ENCODE assay signal across 15 cellular contexts in genomic region chr2:216071452-216071851, GRCh38. TPM values are rescaled to one million over a fixed set of nuclear protein-coding genes. Genes with fewer than 3 reads are reported as not detected.
DNase-seq lines count a peak whose midpoint lies in the region; ATAC-seq and TF ChIP-seq lines count a peak whose summit lies in the region.
"Had no signal": no experiment of that assay in that cellular context is flagged by ENCODE, and none has a peak within 500 bp of the region (broad histone marks: within the 10 kb centered on the region; RNA-seq: fewer than 3 reads in every experiment).

No MANE protein-coding gene starts in this region.

- H3K27ac Mint-ChIP-seq in T-helper 17 cell (peak overlapping the region; percentile 56), osteocyte (ENCODE audit: unreplicated experiment) (no peak overlapping the region)

- no peak for DNase-seq in T-helper 17 cell
- peak; percentile 62 for DNase-seq in choroid plexus epithelial cell (ENCODE audit: low read depth)
- DNase-seq in left lung, result no peak
- no peak for DNase-seq in effector CD8-positive, alpha-beta T cell (lab: John Stamatoyannopoulos, UW)
- DNase-seq in OCI-M1 (lab: John Stamatoyannopoulos, UW), result no peak
- DNase-seq in osteocyte (ENCODE audit: extremely low spot score, unreplicated experiment), result no peak
- DNase-seq in SJCRH30, result no peak
- DNase-seq: AML-193; Caco-2; CD8-positive, alpha-beta memory T cell; DMS53; GM23248 had no signal

- H3K4me3 Mint-ChIP-seq in T-helper 17 cell, result no peak overlapping the region
- H3K4me3 Mint-ChIP-seq in osteocyte (ENCODE audit: unreplicated experiment), result no peak overlapping the region
- H3K4me3 Mint-ChIP-seq: CD8-positive, alpha-beta memory T cell had no signal

- no peak for TF ChIP-seq CTCF in choroid plexus epithelial cell (conservative IDR thresholded peaks at IDR 0.05; ENCODE audit: low read depth, low read length)
- no peak for TF ChIP-seq CTCF in left lung (IDR thresholded peaks at IDR 0.05)
- TF ChIP-seq CTCF in osteocyte (IDR thresholded peaks at IDR 0.05), result no peak

- H3K9me3 ChIP-seq in T-helper 17 cell (ENCODE audit: control insufficient read depth, low read length, poor library complexity, severe bottlenecking) (no peaks in the 10 kb centered on the region), left lung (no peaks in the 10 kb centered on the region), SJCRH30 (replicated peaks) (no peaks in the 10 kb centered on the region)
- H3K9me3 ChIP-seq: BLaER1, Caco-2 had no signal

- H3K36me3 ChIP-seq in left lung (no peaks in the 10 kb centered on the region), SJCRH30 (no peaks in the 10 kb centered on the region; the same call in 1 of the 2 replicates)
- H3K36me3 ChIP-seq: BLaER1 had no signal

- H3K4me1 ChIP-seq in left lung (peaks cover 0 to 3% of the 10 kb centered on the region in 2 donors), SJCRH30 (no peaks in the 10 kb centered on the region)

- H3K9me3 Mint-ChIP-seq in osteocyte (ENCODE audit: unreplicated experiment), result no peaks in the 10 kb centered on the region
- H3K9me3 Mint-ChIP-seq: CD8-positive, alpha-beta memory T cell had no signal

- intact Hi-C loops in left lung (cut with DNase I), result no loop called here

- H3K4me3 ChIP-seq in choroid plexus epithelial cell (ENCODE audit: low read depth, low read length) (no peak overlapping the region), left lung (no peak overlapping the region), SJCRH30 (no peak overlapping the region)
- H3K4me3 ChIP-seq: BLaER1, GM23248 had no signal

- H3K27me3 Mint-ChIP-seq in T-helper 17 cell (no peaks in the 10 kb centered on the region), osteocyte (ENCODE audit: unreplicated experiment) (no peaks in the 10 kb centered on the region)
- H3K27me3 Mint-ChIP-seq: CD8-positive, alpha-beta memory T cell had no signal

- H3K27ac ChIP-seq in left lung (no peak overlapping the region), SJCRH30 (no peak overlapping the region)
- H3K27ac ChIP-seq: BLaER1, GM23248, HL-60 had no signal

- no peak for ATAC-seq in T-helper 17 cell
- peak; percentile 56 for ATAC-seq in left lung
- ATAC-seq: HCT116 had no signal

- H3K27me3 ChIP-seq in left lung (no peaks in the 10 kb centered on the region), SJCRH30 (no peaks in the 10 kb centered on the region)
- H3K27me3 ChIP-seq: BLaER1 had no signal

- peaks cover 35% of the 10 kb centered on the region for H3K4me1 Mint-ChIP-seq in T-helper 17 cell
- H3K4me1 Mint-ChIP-seq in osteocyte (ENCODE audit: unreplicated experiment), result peaks cover 7% of the 10 kb centered on the region

- H3K36me3 Mint-ChIP-seq in T-helper 17 cell (ENCODE audit: low read depth), result peaks cover 3% of the 10 kb centered on the region
- H3K36me3 Mint-ChIP-seq in osteocyte (ENCODE audit: unreplicated experiment), result no peaks in the 10 kb centered on the region

RNA-seq across cellular contexts. Expression of gene PECR, which starts 10.2 kb away (rescaled TPM):
- 10 to 100 TPM; 16.9 to 18.7 TPM for total RNA-seq in T-helper 17 cell
- 10 to 100 TPM; 13.4 to 17.3 TPM for total RNA-seq in left lung
- total RNA-seq in osteocyte, result 6.6 and 9.0 TPM in 2 replicates
- total RNA-seq in SJCRH30 (2014; rRNA removed; shearing (Covaris generic)), result 20.5 and 21.0 TPM in 2 replicates

RNA-seq across cellular contexts. Expression of gene TMEM169, which starts 10.3 kb away (rescaled TPM):
- total RNA-seq in T-helper 17 cell, result 1 to 10 TPM; 1.6 to 2.2 TPM
- 1 to 10 TPM; 1.5 to 1.8 TPM for total RNA-seq in left lung
- 1.5 and 2.3 TPM in 2 replicates for total RNA-seq in osteocyte
- total RNA-seq in SJCRH30 (2014; rRNA removed; shearing (Covaris generic)), result 6.6 and 8.2 TPM in 2 replicates

RNA-seq across cellular contexts. Expression of gene XRCC5, which starts 37.7 kb away (rescaled TPM):
- total RNA-seq in T-helper 17 cell (100 to 1,000 TPM; 151 to 161 TPM), left lung (100 to 1,000 TPM; 212 to 251 TPM), osteocyte (224 and 234 TPM in 2 replicates)
- total RNA-seq in SJCRH30 (2014; rRNA removed; shearing (Covaris generic)), result 449 and 483 TPM in 2 replicates

RNA-seq across cellular contexts. Expression of gene MREG, which starts 58.1 kb away (rescaled TPM):
- total RNA-seq in T-helper 17 cell (1 to 10 TPM; 5.3 to 6.6 TPM), left lung (10 to 100 TPM; 13.9 to 17.1 TPM), osteocyte (2.8 and 4.0 TPM in 2 replicates)
- total RNA-seq in SJCRH30 (2014; rRNA removed; shearing (Covaris generic)), result 10.3 and 11.1 TPM in 2 replicates
